In the genomic region with DNA sequence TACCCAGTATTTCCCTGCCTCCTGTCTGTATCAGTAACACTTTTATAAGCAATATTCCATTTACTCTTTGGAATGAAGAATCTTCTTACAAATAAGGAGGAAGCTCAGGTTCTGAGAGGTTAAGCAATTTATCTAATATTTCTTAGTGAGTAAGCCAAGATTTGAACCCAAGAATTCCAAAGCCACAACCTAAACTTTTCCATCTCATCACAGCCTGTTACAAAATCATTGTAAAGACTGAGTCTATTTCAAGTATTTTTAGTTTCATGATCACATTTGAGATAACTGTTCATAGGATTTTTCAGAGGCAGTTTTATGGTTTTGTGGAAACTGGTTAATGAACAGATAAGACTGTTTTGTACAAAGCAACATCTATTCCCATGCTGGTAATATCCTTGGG, we compare ENCODE assay signal across 28 cellular contexts.
"Had no signal": no experiment of that assay in that cellular context is flagged by ENCODE, and none has a peak within 500 bp of the region (broad histone marks: within the 10 kb centered on the region; RNA-seq: fewer than 3 reads in every experiment).

No MANE protein-coding gene starts in this region.

- H3K4me1 Mint-ChIP-seq: naive B cell had no signal

- H3K9me3 ChIP-seq: adrenal gland, ascending aorta, heart right ventricle, lower lobe of right lung, psoas muscle, spleen, suprapubic skin, tibial artery had no signal

- H3K9me3 Mint-ChIP-seq: activated T-cell treated with anti-CD3 and anti-CD28 coated beads, Interleukin-2, amount 50 U/mL, for 72 hours; naive B cell; T-helper 1 cell treated with Interleukin-12 subunit alpha and Interleukin-12 subunit beta and Interleukin-4 antibody, amounts not matched to agents 30 μg/mL and 1 μg/mL, for 36 hours had no signal

- H3K36me3 ChIP-seq: adrenal gland, ascending aorta, brain microvascular endothelial cell, heart right ventricle, lower lobe of right lung, spleen, suprapubic skin, tibial artery had no signal

- H3K4me1 ChIP-seq: adrenal gland, spleen had no signal

- H3K79me2 ChIP-seq: parathyroid adenoma had no signal

- DNase-seq: activated CD4-positive, alpha-beta T cell treated with anti-CD3 and anti-CD28 coated beads for 4 hours; activated CD4-positive, alpha-beta T cell treated with anti-CD3 and anti-CD28 coated beads, Interleukin-2, amount 50 U/mL, for 4 hours; activated naive CD4-positive, alpha-beta T cell; activated T-cell treated with anti-CD3 and anti-CD28 coated beads for 4 hours; activated T-cell treated with anti-CD3 and anti-CD28 coated beads, Interleukin-2, amount 50 U/mL, for 72 hours; adrenal gland; brain microvascular endothelial cell; dorsolateral prefrontal cortex; effector memory CD4-positive, alpha-beta T cell; foreskin fibroblast; heart right ventricle; kidney glomerular epithelial cell; lower lobe of right lung; naive B cell; occipital lobe; psoas muscle; spleen; stimulated activated naive CD4-positive, alpha-beta T cell; SW 1271; T-helper 9 cell; tibial artery had no signal

- H3K9ac ChIP-seq: parathyroid adenoma had no signal

- H3K4me3 Mint-ChIP-seq: activated naive CD8-positive, alpha-beta T cell; activated T-cell treated with anti-CD3 and anti-CD28 coated beads, Interleukin-2, amount 50 U/mL, for 72 hours; naive B cell; T-helper 1 cell treated with Interleukin-12 subunit alpha and Interleukin-12 subunit beta and Interleukin-4 antibody, amounts not matched to agents 30 μg/mL and 1 μg/mL, for 36 hours had no signal

- H3K36me3 Mint-ChIP-seq: activated naive CD8-positive, alpha-beta T cell; naive B cell had no signal

- H3K27me3 ChIP-seq: adrenal gland, ascending aorta, dorsolateral prefrontal cortex, heart right ventricle, suprapubic skin, tibial artery had no signal

- H3K27ac Mint-ChIP-seq: activated naive CD8-positive, alpha-beta T cell; activated T-cell treated with anti-CD3 and anti-CD28 coated beads, Interleukin-2, amount 50 U/mL, for 72 hours; naive B cell; T-helper 1 cell treated with Interleukin-12 subunit alpha and Interleukin-12 subunit beta and Interleukin-4 antibody, amounts not matched to agents 30 μg/mL and 1 μg/mL, for 36 hours had no signal

- H2AFZ ChIP-seq: parathyroid adenoma had no signal

- H3K27ac ChIP-seq: adrenal gland, ascending aorta, brain microvascular endothelial cell, coronary artery, dorsolateral prefrontal cortex, lower lobe of right lung, parathyroid adenoma, psoas muscle, spleen, tibial artery, VCaP had no signal

- H3K4me3 ChIP-seq: adrenal gland, ascending aorta, coronary artery, dorsolateral prefrontal cortex, heart right ventricle, lower lobe of right lung, psoas muscle, spleen, suprapubic skin, tibial artery had no signal
